In genomic region chr1:160798439-160798838, GRCh38 we compare ENCODE assay signal across 18 cellular contexts. TPM values are rescaled to one million over a fixed set of nuclear protein-coding genes. Genes with fewer than 3 reads are reported as not detected.
DNase-seq lines count a peak whose midpoint lies in the region; ATAC-seq, FAIRE-seq and TF ChIP-seq lines count a peak whose summit lies in the region.
"Had no signal": no experiment of that assay in that cellular context is flagged by ENCODE, and none has a peak within 500 bp of the region (broad histone marks: within the 10 kb centered on the region; RNA-seq: fewer than 3 reads in every experiment).

No MANE protein-coding gene starts in this region.

- WGBS in thymus: 77% methylated on average over 2 of the region's 2 CpGs

- TF ChIP-seq CTCF in osteoblast (IDR thresholded peaks at IDR 0.05; ENCODE audit: extremely low read depth, low read depth, low read length) (no peak), D721Med (IDR thresholded peaks at IDR 0.05; ENCODE audit: insufficient read depth, missing control alignments) (no peak)

- H3K9me3 Mint-ChIP-seq in activated naive CD4-positive, alpha-beta T cell treated with anti-CD3 and anti-CD28 coated beads, Interleukin-2, amount 50 U/mL, for 24 hours: no peaks in the 10 kb centered on the region
- H3K9me3 Mint-ChIP-seq in effector memory CD8-positive, alpha-beta T cell: no peaks in the 10 kb centered on the region

- peaks cover 5% of the 10 kb centered on the region for H3K36me3 ChIP-seq in thymus (ENCODE audit: control insufficient read depth, insufficient read depth)
- H3K36me3 ChIP-seq in osteoblast (ENCODE audit: insufficient read depth, low read length): no peaks in the 10 kb centered on the region
- H3K36me3 ChIP-seq: thoracic aorta had no signal

- H3K9me3 ChIP-seq in T-helper 17 cell (ENCODE audit: control insufficient read depth, low read length, poor library complexity, severe bottlenecking) (no peaks in the 10 kb centered on the region), thymus (ENCODE audit: control insufficient read depth) (no peaks in the 10 kb centered on the region), osteoblast (ENCODE audit: low read depth, low read length) (no peaks in the 10 kb centered on the region)
- H3K9me3 ChIP-seq: thoracic aorta had no signal

- H3K27ac ChIP-seq in thymus (ENCODE audit: low read depth) (peak overlapping the region; percentile 74), osteoblast (ENCODE audit: low read depth, low read length) (no peak overlapping the region)
- H3K27ac ChIP-seq: thoracic aorta had no signal

- no peak for DNase-seq in activated naive CD4-positive, alpha-beta T cell (lab: John Stamatoyannopoulos, UW)
- DNase-seq in T-helper 17 cell (no peak), osteoblast (ENCODE audit: insufficient read length, low spot score, missing footprints) (no peak), D721Med (ENCODE audit: insufficient read length, low spot score) (no peak)
- DNase-seq in effector memory CD8-positive, alpha-beta T cell: no peak
- DNase-seq: dermis blood vessel endothelial cell, GDM1, left ventricle myocardium superior, NCI-H2081, NCI-H524, posterior cingulate gyrus had no signal

- H3K4me3 ChIP-seq in thymus (ENCODE audit: low read length): peak overlapping the region; percentile 27
- no peak overlapping the region for H3K4me3 ChIP-seq in osteoblast (ENCODE audit: insufficient read depth, low read length)
- H3K4me3 ChIP-seq: thoracic aorta had no signal

- H3K4me3 Mint-ChIP-seq in activated naive CD4-positive, alpha-beta T cell treated with anti-CD3 and anti-CD28 coated beads, Interleukin-2, amount 50 U/mL, for 24 hours: peak overlapping the region; percentile 92
- peak overlapping the region; percentile 95 for H3K4me3 Mint-ChIP-seq in T-helper 17 cell
- H3K4me3 Mint-ChIP-seq in effector memory CD8-positive, alpha-beta T cell: peak overlapping the region; percentile 94 to 95

- FAIRE-seq in D721Med (lab: Jason Lieb, UNC): no peak
- FAIRE-seq: GM12878, TTC549 had no signal

- peaks cover 24% of the 10 kb centered on the region for H3K4me1 ChIP-seq in thymus (ENCODE audit: control insufficient read depth, insufficient read depth, low read length)
- H3K4me1 ChIP-seq in osteoblast (ENCODE audit: insufficient read depth, low read length): no peaks in the 10 kb centered on the region

- H3K27me3 Mint-ChIP-seq in activated naive CD4-positive, alpha-beta T cell treated with anti-CD3 and anti-CD28 coated beads, Interleukin-2, amount 50 U/mL, for 24 hours: no peaks in the 10 kb centered on the region
- no peaks in the 10 kb centered on the region for H3K27me3 Mint-ChIP-seq in T-helper 17 cell
- no peaks in the 10 kb centered on the region for H3K27me3 Mint-ChIP-seq in effector memory CD8-positive, alpha-beta T cell

- H4K20me1 ChIP-seq in osteoblast (ENCODE audit: insufficient read depth, low read length): no peaks in the 10 kb centered on the region

- peaks cover 21% of the 10 kb centered on the region for H3K36me3 Mint-ChIP-seq in activated naive CD4-positive, alpha-beta T cell treated with anti-CD3 and anti-CD28 coated beads, Interleukin-2, amount 50 U/mL, for 24 hours
- H3K36me3 Mint-ChIP-seq in T-helper 17 cell (ENCODE audit: low read depth): peaks cover 7% of the 10 kb centered on the region
- H3K36me3 Mint-ChIP-seq in effector memory CD8-positive, alpha-beta T cell (ENCODE audit: insufficient read depth): peaks cover 44% of the 10 kb centered on the region

- H2AFZ ChIP-seq in osteoblast (ENCODE audit: low read length): no peak overlapping the region

- ATAC-seq in T-helper 17 cell (no peak), GM19467 (IDR thresholded peaks at IDR 0.05; ENCODE audit: unreplicated experiment) (no peak)
- no peak for ATAC-seq in effector memory CD8-positive, alpha-beta T cell (replicated peaks)
- ATAC-seq: esophagus mucosa, left ventricle myocardium superior had no signal

- H3K27me3 ChIP-seq in thymus (ENCODE audit: control insufficient read depth, insufficient read depth) (no peaks in the 10 kb centered on the region), osteoblast (ENCODE audit: insufficient read depth, low read length) (no peaks in the 10 kb centered on the region)

- peak overlapping the region; percentile 97 for H3K27ac Mint-ChIP-seq in activated naive CD4-positive, alpha-beta T cell treated with anti-CD3 and anti-CD28 coated beads, Interleukin-2, amount 50 U/mL, for 24 hours
- peak overlapping the region; percentile 98 for H3K27ac Mint-ChIP-seq in T-helper 17 cell
- peak overlapping the region; percentile 96 for H3K27ac Mint-ChIP-seq in effector memory CD8-positive, alpha-beta T cell

- H3K79me2 ChIP-seq in osteoblast (ENCODE audit: insufficient read depth, low read length): no peaks in the 10 kb centered on the region

- no peak overlapping the region for H3K4me2 ChIP-seq in osteoblast (ENCODE audit: insufficient read depth, low read length)

- H3K4me1 Mint-ChIP-seq in activated naive CD4-positive, alpha-beta T cell treated with anti-CD3 and anti-CD28 coated beads, Interleukin-2, amount 50 U/mL, for 24 hours: peaks cover 68% of the 10 kb centered on the region
- peaks cover 62% of the 10 kb centered on the region for H3K4me1 Mint-ChIP-seq in T-helper 17 cell
- peaks cover 59 to 77% of the 10 kb centered on the region in 2 donors for H3K4me1 Mint-ChIP-seq in effector memory CD8-positive, alpha-beta T cell (ENCODE audit: low read depth in 2 of 2)

RNA-seq across cellular contexts. Expression of gene LY9, which starts 2.5 kb away (rescaled TPM):
- total RNA-seq in T-helper 17 cell (100 to 1,000 TPM in 1 of 2 donors, 10 to 100 TPM in 1; 96.6 to 124 TPM), osteoblast (not detected in 2 replicates)
- 28.6 TPM for polyA plus RNA-seq in thymus
- total RNA-seq: dermis blood vessel endothelial cell, left ventricle myocardium superior had no signal

RNA-seq across cellular contexts. Expression of gene SLAMF7, which starts 59.4 kb away (rescaled TPM):
- total RNA-seq in T-helper 17 cell: 1 to 10 TPM; 3.1 to 3.9 TPM
- polyA plus RNA-seq in thymus: 17.6 TPM
- total RNA-seq in osteoblast: under 0.01 TPM in 1 of 2 replicates, not detected in the other
- total RNA-seq: dermis blood vessel endothelial cell had no signal

Comparison
In these comparisons a context has a peak if more than half of its experiments do, and no peak if none do; other contexts are left out.
1. RNA of gene LY9, which starts 2.5 kb away (total RNA-seq): 96.6 to 124 TPM in T-helper 17 cell; not detected in osteoblast; every median in the first group is over 10 times any median in the second.
2. Peak in every context shown above with its lines, with median percentiles within 50 percentile points of each other: H3K27ac Mint-ChIP-seq and H3K4me3 Mint-ChIP-seq.